21 cellular contexts compared by ENCODE assay signal in the genomic region with DNA sequence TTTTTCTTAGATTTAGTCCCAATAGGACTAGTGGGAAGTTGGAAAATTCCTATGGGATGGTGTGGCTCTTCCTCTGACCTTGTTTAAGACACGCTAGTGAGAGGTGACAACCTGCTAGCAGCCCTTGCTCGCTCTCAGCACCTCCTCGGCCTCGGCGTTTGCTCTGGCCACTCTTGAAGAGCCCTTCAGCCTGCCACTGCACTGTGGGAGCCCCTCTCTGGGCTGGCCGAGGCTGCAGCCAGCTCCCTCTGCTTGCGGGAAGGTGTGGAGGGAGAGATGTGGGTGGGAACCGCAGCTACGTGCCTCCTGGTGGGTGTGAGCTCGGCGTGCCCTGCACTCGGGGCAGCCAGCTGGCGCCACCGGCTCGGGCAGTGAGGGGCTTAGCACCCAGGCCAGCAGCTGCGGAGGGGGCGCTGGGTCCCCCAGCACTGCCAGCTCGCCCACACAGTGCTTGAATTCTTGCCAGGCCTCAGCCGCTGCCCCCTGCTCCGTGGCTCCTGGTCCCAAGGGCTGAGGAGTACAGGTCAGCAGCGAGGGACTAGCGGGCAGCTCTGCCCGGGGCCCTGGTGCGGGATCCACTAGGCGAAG.
A peak's percentile ranks its signal among the peaks of the same experiment; 100 is the strongest.
DNase-seq lines count a peak whose midpoint lies in the region; ATAC-seq, FAIRE-seq and TF ChIP-seq lines count a peak whose summit lies in the region.
"Had no signal": no experiment of that assay in that cellular context is flagged by ENCODE, and none has a peak within 500 bp of the region (broad histone marks: within the 10 kb centered on the region; RNA-seq: fewer than 3 reads in every experiment).

No MANE protein-coding gene starts in this region.

- no peak for TF ChIP-seq EP300 in HepG2 (IDR thresholded peaks at IDR 0.05; ENCODE audit: low read depth in 2 of 2, low read length in 2 of 2)
- no peak for TF ChIP-seq EP300 in HepG2 (CRISPR knock-in tag; IDR thresholded peaks at IDR 0.05; ENCODE audit: borderline replicate concordance)

- peaks cover 36% of the 10 kb centered on the region for H3K4me1 ChIP-seq in HepG2 (ENCODE audit: insufficient read depth, low read length)
- H3K4me1 ChIP-seq in right lobe of liver: no peaks in the 10 kb centered on the region
- H3K4me1 ChIP-seq in kidney (ENCODE audit: control insufficient read depth in 1 of 2, insufficient read depth in 1 of 2, low read depth in 1 of 2, low read length in 2 of 2): no peaks in the 10 kb centered on the region

- H3K27me3 ChIP-seq in HepG2 (ENCODE audit: control insufficient read depth in 1 of 2, insufficient read depth in 2 of 2, low read length in 2 of 2) (no peaks in the 10 kb centered on the region), right lobe of liver (no peaks in the 10 kb centered on the region)
- H3K27me3 ChIP-seq: BLaER1 treated with 17β-estradiol and CSF1 and Interleukin-3, amounts not matched to agents 10 nM and 100 nM had no signal

- no peaks in the 10 kb centered on the region for H4K20me1 ChIP-seq in HepG2 (ENCODE audit: insufficient read depth, low read length)
- H4K20me1 ChIP-seq: BLaER1 treated with 17β-estradiol and CSF1 and Interleukin-3, amounts not matched to agents 10 nM and 100 nM had no signal

- POLR2A ChIA-PET in HepG2 (lab: Yijun Ruan, JAX): interaction anchor here (2.0 kb wide), 1 partner anchor 8 kb away, joined by 5 read pairs; no protein-coding TSS in a partner anchor

- intact Hi-C loops in HepG2 (cut with micrococcal nuclease; ENCODE audit: unreplicated experiment): loop anchor here (10.0 kb wide), 1 partner anchor 187 kb away; no protein-coding TSS in a partner anchor
- intact Hi-C loops in right lobe of liver (cut with DNase I): no loop called here
- intact Hi-C loops in kidney (cut with DNase I): no loop called here

- H3K36me3 ChIP-seq in HepG2 (replicated peaks in 1 of 2; ENCODE audit: control insufficient read depth in 1 of 2, insufficient read depth in 2 of 2, low read length in 2 of 2): no peaks in the 10 kb centered on the region
- H3K36me3 ChIP-seq in right lobe of liver: no peaks in the 10 kb centered on the region
- no peaks in the 10 kb centered on the region for H3K36me3 ChIP-seq in kidney (ENCODE audit: control insufficient read depth in 1 of 2, insufficient read depth in 2 of 2, low read length in 2 of 2)

- 93% methylated on average over 20 of the region's 25 CpGs for WGBS in HepG2 (ENCODE audit: low lambda C conversion rate)
- 100% methylated on average over 1 of the region's 25 CpGs for WGBS in right lobe of liver (ENCODE audit: insufficient coverage, low coverage, low lambda C conversion rate, missing lambda C conversion rate)

- no peak overlapping the region for H2AFZ ChIP-seq in HepG2 (ENCODE audit: low read length)

- DNase-seq in HepG2 (ENCODE audit: low spot score) (no peak), right lobe of liver (no peak), kidney (peak; percentile 68), Ammon's horn (ENCODE audit: low spot score) (no peak)
- DNase-seq: 8988T; ACHN; Caco-2; Calu3; CD4-positive, alpha-beta T cell; CD8-positive, alpha-beta T cell; DND-41; EL; GDM1 had no signal

- H3K4me3 ChIP-seq in HepG2 (replicated peaks in 1 of 3; ENCODE audit: insufficient read depth in 1 of 3, low read depth in 2 of 3, low read length in 3 of 3) (no peak overlapping the region), right lobe of liver (no peak overlapping the region), kidney (ENCODE audit: low read length in 2 of 2) (no peak overlapping the region)
- H3K4me3 ChIP-seq: BLaER1 treated with 17β-estradiol and CSF1 and Interleukin-3, amounts not matched to agents 10 nM and 100 nM; GM12878 had no signal

- TF ChIP-seq CTCF in HepG2 (CRISPR knock-in tag; IDR thresholded peaks at IDR 0.05) (no peak), right lobe of liver (IDR thresholded peaks at IDR 0.05) (no peak), kidney (IDR thresholded peaks at IDR 0.05; ENCODE audit: borderline replicate concordance, extremely low read depth, insufficient read depth) (no peak)

- ATAC-seq in HepG2 (no peak), right lobe of liver (no peak), HG02973 (IDR thresholded peaks at IDR 0.05; ENCODE audit: unreplicated experiment) (no peak)
- ATAC-seq: CD8-positive, alpha-beta T cell; GM12878 had no signal

- H3K9me3 ChIP-seq in HepG2 (ENCODE audit: low read length) (peaks cover 9% of the 10 kb centered on the region; the same call in 1 of the 2 replicates), right lobe of liver (no peaks in the 10 kb centered on the region), kidney (ENCODE audit: control insufficient read depth in 1 of 2, low read length in 2 of 2) (no peaks in the 10 kb centered on the region)

- H3K4me2 ChIP-seq in HepG2 (ENCODE audit: low read depth, low read length): no peak overlapping the region
- H3K4me2 ChIP-seq: BLaER1 treated with 17β-estradiol and CSF1 and Interleukin-3, amounts not matched to agents 10 nM and 100 nM had no signal

- H3K9ac ChIP-seq in HepG2 (ENCODE audit: insufficient read depth, low read depth, low read length) (no peak overlapping the region), kidney (ENCODE audit: low read length in 2 of 2) (no peak overlapping the region)
- H3K9ac ChIP-seq: BLaER1 treated with 17β-estradiol and CSF1 and Interleukin-3, amounts not matched to agents 10 nM and 100 nM had no signal

- TF ChIP-seq POLR2A in HepG2 (IDR thresholded peaks at IDR 0.05; ENCODE audit: insufficient read depth in 1 of 2, low read depth in 2 of 2, low read length in 2 of 2) (no peak), right lobe of liver (IDR thresholded peaks at IDR 0.05) (no peak)

- no TSS peak for BruUV-seq in HepG2 (replicated peaks; lab: Mats Ljungman, UMichigan)

- H3K27ac ChIP-seq in HepG2 (ENCODE audit: extremely low read length, insufficient read depth, low read length) (no peak overlapping the region), right lobe of liver (no peak overlapping the region), kidney (ENCODE audit: low read depth in 2 of 2, low read length in 2 of 2) (no peak overlapping the region)
- H3K27ac ChIP-seq: BLaER1 treated with 17β-estradiol and CSF1 and Interleukin-3, amounts not matched to agents 10 nM and 100 nM; C4-2B had no signal

- FAIRE-seq in HepG2 (lab: Jason Lieb, UNC) (no peak), kidney (lab: Jason Lieb, UNC) (no peak)
- FAIRE-seq: A204.1, D721Med, GM12878, GM12892, GM18507 had no signal

- TF ChIP-seq RAD21 in HepG2 (CRISPR knock-in tag; IDR thresholded peaks at IDR 0.05): no peak

- in situ Hi-C loops in HepG2 (cut with HindIII; ENCODE audit: extremely low pct_ligation_motif_present, low pct_unique_long_range_greater_than_20kb): loop anchor here (10.0 to 25.0 kb wide), 2 partner anchors 133 to 350 kb away; no protein-coding TSS in a partner anchor

- H3K79me2 ChIP-seq in HepG2 (ENCODE audit: insufficient read depth, low read length): no peaks in the 10 kb centered on the region

- CTCF ChIA-PET in HepG2 (lab: Yijun Ruan, JAX; ENCODE audit: low intra/inter-chr PET ratio, low total read pairs): no interaction called here

TF ChIP-seq in HepG2, 621 proteins besides CTCF, POLR2A, EP300 and RAD21 (continues in another document):
- TF ChIP-seq, protein P1, sequence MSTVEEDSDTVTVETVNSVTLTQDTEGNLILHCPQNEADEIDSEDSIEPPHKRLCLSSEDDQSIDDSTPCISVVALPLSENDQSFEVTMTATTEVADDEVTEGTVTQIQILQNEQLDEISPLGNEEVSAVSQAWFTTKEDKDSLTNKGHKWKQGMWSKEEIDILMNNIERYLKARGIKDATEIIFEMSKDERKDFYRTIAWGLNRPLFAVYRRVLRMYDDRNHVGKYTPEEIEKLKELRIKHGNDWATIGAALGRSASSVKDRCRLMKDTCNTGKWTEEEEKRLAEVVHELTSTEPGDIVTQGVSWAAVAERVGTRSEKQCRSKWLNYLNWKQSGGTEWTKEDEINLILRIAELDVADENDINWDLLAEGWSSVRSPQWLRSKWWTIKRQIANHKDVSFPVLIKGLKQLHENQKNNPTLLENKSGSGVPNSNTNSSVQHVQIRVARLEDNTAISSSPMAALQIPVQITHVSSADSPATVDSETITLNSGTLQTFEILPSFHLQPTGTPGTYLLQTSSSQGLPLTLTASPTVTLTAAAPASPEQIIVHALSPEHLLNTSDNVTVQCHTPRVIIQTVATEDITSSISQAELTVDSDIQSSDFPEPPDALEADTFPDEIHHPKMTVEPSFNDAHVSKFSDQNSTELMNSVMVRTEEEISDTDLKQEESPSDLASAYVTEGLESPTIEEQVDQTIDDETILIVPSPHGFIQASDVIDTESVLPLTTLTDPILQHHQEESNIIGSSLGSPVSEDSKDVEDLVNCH (CRISPR knock-in tag; IDR thresholded peaks at IDR 0.05): no peak
- peak; percentile 98 for TF ChIP-seq ZNF850 (CRISPR knock-in tag; conservative IDR thresholded peaks at IDR 0.05)
